ENCODE assay signal across 29 cellular contexts in the genomic region with DNA sequence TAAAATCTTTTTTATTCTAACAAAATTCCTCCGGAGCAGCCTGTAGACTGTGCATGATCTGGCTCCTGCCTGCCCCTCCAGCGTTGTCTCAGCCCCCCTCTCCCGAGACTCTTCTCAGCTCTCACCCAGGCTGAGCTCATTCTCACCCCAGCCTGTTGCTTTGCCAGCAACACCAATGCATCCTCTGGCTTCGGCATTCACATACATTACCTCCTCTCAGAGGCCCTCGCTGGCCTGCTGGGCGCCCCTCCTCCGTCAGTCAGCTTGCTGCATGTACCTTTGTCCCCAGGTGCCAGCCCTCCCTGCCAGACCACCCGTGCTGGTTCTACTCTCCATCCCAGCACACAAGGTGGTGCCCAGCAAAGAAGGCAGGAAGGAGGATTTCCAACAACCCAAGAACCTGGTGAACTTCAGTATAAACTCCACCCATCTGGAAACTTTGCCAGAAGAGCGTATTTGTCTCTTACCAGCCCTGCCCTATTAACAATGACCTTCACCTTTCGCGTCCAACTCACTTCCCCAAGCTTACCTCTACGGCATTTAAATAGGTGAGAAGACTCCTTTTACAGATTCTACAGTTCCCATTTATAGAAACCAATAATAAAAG. TPM values are rescaled to one million over a fixed set of nuclear protein-coding genes. Genes with fewer than 3 reads are reported as not detected.
DNase-seq lines count a peak whose midpoint lies in the region; ATAC-seq and TF ChIP-seq lines count a peak whose summit lies in the region.
"Had no signal": no experiment of that assay in that cellular context is flagged by ENCODE, and none has a peak within 500 bp of the region (broad histone marks: within the 10 kb centered on the region; RNA-seq: fewer than 3 reads in every experiment).

No MANE protein-coding gene starts in this region.

- H3K4me2 ChIP-seq in GM23338, result peak overlapping the region; percentile 48
- H3K4me2 ChIP-seq: BLaER1 treated with 17β-estradiol and CSF1 and Interleukin-3, amounts not matched to agents 10 nM and 100 nM; hepatocyte had no signal

- H3K4me1 Mint-ChIP-seq in GM23338 (peaks cover 51% of the 10 kb centered on the region), osteocyte (ENCODE audit: unreplicated experiment) (peaks cover 50% of the 10 kb centered on the region)
- H3K4me1 Mint-ChIP-seq: activated naive CD8-positive, alpha-beta T cell treated with anti-CD3 and anti-CD28 coated beads for 36 hours; stimulated activated effector memory CD8-positive, alpha-beta T cell treated with anti-CD3 and anti-CD28 coated beads, Interleukin-12 subunit alpha, Interleukin-12 subunit beta, amount 100 ng/mL, for 72 hours had no signal

- H3K36me3 ChIP-seq in GM23338 (ENCODE audit: insufficient read depth) (no peaks in the 10 kb centered on the region), iPS-18a (ENCODE audit: control insufficient read depth, low read depth, low read length) (no peaks in the 10 kb centered on the region)
- H3K36me3 ChIP-seq: ascending aorta; BLaER1 treated with 17β-estradiol and CSF1 and Interleukin-3, amounts not matched to agents 10 nM and 100 nM; lower lobe of right lung; right lobe of liver; upper lobe of right lung had no signal

- POLR2A ChIA-PET in RWPE1 (lab: Yijun Ruan, JAX; ENCODE audit: low non-redundant PET), result no interaction called here

- TF ChIP-seq CTCF in GM23338 (conservative IDR thresholded peaks at IDR 0.05; ENCODE audit: low read depth in 2 of 2) (no peak), RWPE1 (conservative IDR thresholded peaks at IDR 0.05; ENCODE audit: low read depth) (no peak), osteocyte (IDR thresholded peaks at IDR 0.05) (no peak)

- peak overlapping the region; percentile 85 for H3K27ac ChIP-seq in GM23338 (ENCODE audit: low read depth)
- H3K27ac ChIP-seq in RWPE1, result peak overlapping the region; percentile 39
- no peak overlapping the region for H3K27ac ChIP-seq in iPS-18a (ENCODE audit: low read length)
- H3K27ac ChIP-seq: ascending aorta; BLaER1 treated with 17β-estradiol and CSF1 and Interleukin-3, amounts not matched to agents 10 nM and 100 nM; hepatocyte; lower lobe of right lung; right lobe of liver; upper lobe of right lung had no signal

- H3K27me3 Mint-ChIP-seq in GM23338 (ENCODE audit: insufficient read depth, low read depth, poor library complexity) (peaks cover 13% of the 10 kb centered on the region), osteocyte (ENCODE audit: unreplicated experiment) (no peaks in the 10 kb centered on the region)
- H3K27me3 Mint-ChIP-seq: activated naive CD8-positive, alpha-beta T cell treated with anti-CD3 and anti-CD28 coated beads for 36 hours had no signal

- H2AFZ ChIP-seq in GM23338, result no peak overlapping the region
- H2AFZ ChIP-seq: hepatocyte had no signal

- peak overlapping the region; percentile 58 for H3K4me3 Mint-ChIP-seq in GM23338
- no peak overlapping the region for H3K4me3 Mint-ChIP-seq in osteocyte (ENCODE audit: unreplicated experiment)
- H3K4me3 Mint-ChIP-seq: activated naive CD8-positive, alpha-beta T cell treated with anti-CD3 and anti-CD28 coated beads for 36 hours; stimulated activated effector memory CD8-positive, alpha-beta T cell treated with anti-CD3 and anti-CD28 coated beads, Interleukin-12 subunit alpha, Interleukin-12 subunit beta, amount 100 ng/mL, for 72 hours had no signal

- H3K4me3 ChIP-seq in GM23338, result peak overlapping the region; percentile 32
- peak overlapping the region; percentile 11 for H3K4me3 ChIP-seq in iPS-18a (ENCODE audit: low read length)
- H3K4me3 ChIP-seq: ascending aorta; BLaER1 treated with 17β-estradiol and CSF1 and Interleukin-3, amounts not matched to agents 10 nM and 100 nM; hepatocyte; K562; lower lobe of right lung; right lobe of liver; upper lobe of right lung had no signal

- peaks cover 93% of the 10 kb centered on the region for H3K79me2 ChIP-seq in GM23338 (replicated peaks; ENCODE audit: insufficient read depth)

- no peaks in the 10 kb centered on the region for H3K36me3 Mint-ChIP-seq in GM23338 (ENCODE audit: low read depth)
- no peaks in the 10 kb centered on the region for H3K36me3 Mint-ChIP-seq in osteocyte (ENCODE audit: unreplicated experiment)
- H3K36me3 Mint-ChIP-seq: activated naive CD8-positive, alpha-beta T cell treated with anti-CD3 and anti-CD28 coated beads for 36 hours; stimulated activated effector memory CD8-positive, alpha-beta T cell treated with anti-CD3 and anti-CD28 coated beads, Interleukin-12 subunit alpha, Interleukin-12 subunit beta, amount 100 ng/mL, for 72 hours had no signal

- no peaks in the 10 kb centered on the region for H4K20me1 ChIP-seq in GM23338 (replicated peaks; ENCODE audit: insufficient read depth)
- H4K20me1 ChIP-seq: BLaER1 treated with 17β-estradiol and CSF1 and Interleukin-3, amounts not matched to agents 10 nM and 100 nM had no signal

- ATAC-seq in GM23338, result peak; percentile 83
- ATAC-seq: K562; lower lobe of right lung; right lobe of liver; stimulated activated effector memory CD8-positive, alpha-beta T cell treated with anti-CD3 and anti-CD28 coated beads, Interleukin-12 subunit alpha, Interleukin-12 subunit beta, amount 100 ng/mL, for 72 hours; upper lobe of right lung had no signal

- H3K27ac Mint-ChIP-seq in GM23338 (peak overlapping the region; percentile 85), osteocyte (ENCODE audit: unreplicated experiment) (peak overlapping the region; percentile 37)
- H3K27ac Mint-ChIP-seq: activated naive CD8-positive, alpha-beta T cell treated with anti-CD3 and anti-CD28 coated beads for 36 hours; stimulated activated effector memory CD8-positive, alpha-beta T cell treated with anti-CD3 and anti-CD28 coated beads, Interleukin-12 subunit alpha, Interleukin-12 subunit beta, amount 100 ng/mL, for 72 hours had no signal

- H3K27me3 ChIP-seq in GM23338 (ENCODE audit: insufficient read depth), result no peaks in the 10 kb centered on the region
- no peaks in the 10 kb centered on the region for H3K27me3 ChIP-seq in iPS-18a (ENCODE audit: control insufficient read depth, insufficient read depth, low read length)
- H3K27me3 ChIP-seq: ascending aorta; BLaER1 treated with 17β-estradiol and CSF1 and Interleukin-3, amounts not matched to agents 10 nM and 100 nM; hepatocyte; right lobe of liver; upper lobe of right lung had no signal

- DNase-seq in GM23338 (ENCODE audit: low spot score) (peak; percentile 71), RWPE1 (ENCODE audit: low spot score) (no peak), osteocyte (ENCODE audit: extremely low spot score, unreplicated experiment) (no peak), occipital lobe (lab: John Stamatoyannopoulos, UW) (no peak), HCEC 1CT (no peak), SIG-M5 (lab: John Stamatoyannopoulos, UW) (no peak)
- no peak for DNase-seq in activated CD8-positive, alpha-beta memory T cell treated with anti-CD3 and anti-CD28 coated beads, Interleukin-2, amount 50 U/mL, for 48 hours
- DNase-seq: activated CD4-positive, alpha-beta T cell treated with anti-CD3 and anti-CD28 coated beads for 1 hour; activated CD8-positive, alpha-beta memory T cell treated with anti-CD3 and anti-CD28 coated beads for 24 hours; activated effector memory CD4-positive, alpha-beta T cell treated with anti-CD3 and anti-CD28 coated beads, Interleukin-2, amount 50 U/mL, for 16 hours; activated naive CD8-positive, alpha-beta T cell treated with anti-CD3 and anti-CD28 coated beads for 36 hours; activated T-cell treated with anti-CD3 and anti-CD28 coated beads, Interleukin-2, amount 50 U/mL, for 1 hour; caudate nucleus; GF-D8; lower lobe of right lung; NCI-H1105; NCI-H1930; right lobe of liver; stimulated activated CD4-positive, alpha-beta T cell treated with anti-CD3 and anti-CD28 coated beads, Interleukin-12 subunit alpha, Interleukin-12 subunit beta, amount 100 ng/mL, for 4 hours; stimulated activated CD4-positive, alpha-beta T cell treated with anti-CD3 and anti-CD28 coated beads, Interleukin-4, amount 100 ng/mL, for 1 hour; substantia nigra; upper lobe of right lung had no signal

- CTCF ChIA-PET in RWPE1 (lab: Yijun Ruan, JAX), result interaction anchor here (0.6 to 1.3 kb wide), 2 partner anchors 32 to 1404 kb away, joined by 4 to 6 read pairs; no protein-coding TSS in a partner anchor

- no peaks in the 10 kb centered on the region for H3K9me3 Mint-ChIP-seq in GM23338
- no peaks in the 10 kb centered on the region for H3K9me3 Mint-ChIP-seq in osteocyte (ENCODE audit: unreplicated experiment)
- H3K9me3 Mint-ChIP-seq: activated naive CD8-positive, alpha-beta T cell treated with anti-CD3 and anti-CD28 coated beads for 36 hours had no signal

- H3F3A ChIP-seq in GM23338 (replicated peaks; ENCODE audit: low read depth), result 0 out of 2 replicates have a peak, but pooled peaks cover 3% of the 10 kb centered on the region

- H3K9me2 ChIP-seq in GM23338 (ENCODE audit: insufficient read depth), result no peaks in the 10 kb centered on the region

- H3K4me1 ChIP-seq in GM23338 (ENCODE audit: insufficient read depth) (peaks cover 47% of the 10 kb centered on the region), iPS-18a (ENCODE audit: control insufficient read depth, low read depth, low read length) (peaks cover 38% of the 10 kb centered on the region)
- H3K4me1 ChIP-seq: ascending aorta; BLaER1 treated with 17β-estradiol and CSF1 and Interleukin-3, amounts not matched to agents 10 nM and 100 nM; right lobe of liver had no signal

- no peak overlapping the region for H3K9ac ChIP-seq in iPS-18a (ENCODE audit: low read length)
- H3K9ac ChIP-seq: BLaER1 treated with 17β-estradiol and CSF1 and Interleukin-3, amounts not matched to agents 10 nM and 100 nM had no signal

- no peaks in the 10 kb centered on the region for H3K9me3 ChIP-seq in iPS-18a (ENCODE audit: control insufficient read depth, low read depth, low read length)
- H3K9me3 ChIP-seq: ascending aorta, lower lobe of right lung, right lobe of liver, upper lobe of right lung had no signal

TF ChIP-seq in GM23338, 12 proteins besides CTCF, POLR2A, EP300 and RAD21 (continues in another document):
- no peak for TF ChIP-seq NANOG (IDR thresholded peaks at IDR 0.05; ENCODE audit: borderline replicate concordance)

RNA-seq across cellular contexts. Expression of gene MYO10, which starts 34.9 kb away (rescaled TPM):
- 114 and 119 TPM in 2 replicates for total RNA-seq in GM23338 (2014; rRNA removed; shearing (Covaris generic))
- polyA plus RNA-seq in GM23338 (2016; fragmentation: Nextera tagmentation; extraction: Ambion mirVana), result 276 TPM in 2 replicates
- 87.8 and 89.5 TPM in 2 replicates for total RNA-seq in osteocyte
- 31.2 TPM for total RNA-seq in occipital lobe
- total RNA-seq: T-helper 1 cell treated with Interleukin-12 subunit alpha and Interleukin-12 subunit beta and Interleukin-4 antibody, amounts not matched to agents 30 ng/mL and 1 ng/mL, for 36 hours had no signal
- polyA plus RNA-seq: K562 had no signal
